10 cellular contexts compared by ENCODE assay signal in the genomic region with DNA sequence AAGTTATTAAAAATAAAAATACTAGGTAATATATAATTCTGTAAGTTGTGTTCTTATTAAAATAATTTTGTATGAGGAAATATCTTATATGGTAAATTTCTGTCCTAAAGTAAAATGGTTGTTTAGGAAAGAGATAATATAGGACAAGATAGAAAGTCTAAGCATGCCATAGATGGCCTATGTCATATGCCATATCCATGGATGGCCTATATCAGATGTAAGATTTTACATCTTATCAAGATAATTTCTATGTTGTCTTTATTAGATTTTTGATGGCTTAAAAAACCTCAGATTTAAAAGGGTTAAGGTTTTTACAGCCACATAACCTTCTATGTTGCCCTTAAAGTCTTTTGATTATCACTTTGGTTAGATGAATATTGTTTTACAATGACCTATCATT. TPM values are rescaled to one million over a fixed set of nuclear protein-coding genes. Genes with fewer than 3 reads are reported as not detected.
"Had no signal": no experiment of that assay in that cellular context is flagged by ENCODE, and none has a peak within 500 bp of the region (broad histone marks: within the 10 kb centered on the region; RNA-seq: fewer than 3 reads in every experiment).

No MANE protein-coding gene starts in this region.

- H3K9ac ChIP-seq: KMS-11 had no signal

- H3K27me3 Mint-ChIP-seq: IgD-negative memory B cell had no signal

- ATAC-seq: HCT116, HepG2 had no signal

- H3K27ac Mint-ChIP-seq: IgD-negative memory B cell had no signal

- H3K36me3 Mint-ChIP-seq: IgD-negative memory B cell had no signal

- H3K36me3 ChIP-seq: HAP-1 had no signal

- H3K27ac ChIP-seq: HL-60, KMS-11 had no signal

- H3K4me2 ChIP-seq: KMS-11 had no signal

- H3K4me1 Mint-ChIP-seq: IgD-negative memory B cell had no signal

- DNase-seq: GOT3, H7, KBM-7 had no signal

- H3K4me3 Mint-ChIP-seq: IgD-negative memory B cell had no signal

- FAIRE-seq: HepG2 had no signal

- H3K4me3 ChIP-seq: HAP-1 had no signal

RNA-seq across cellular contexts. Expression of a gene that starts 52.6 kb away (rescaled TPM):
- total RNA-seq: HepG2, HT1080 had no signal
- polyA plus RNA-seq: HepG2 had no signal
